ENCODE assay signal across 8 cellular contexts in the genomic region with DNA sequence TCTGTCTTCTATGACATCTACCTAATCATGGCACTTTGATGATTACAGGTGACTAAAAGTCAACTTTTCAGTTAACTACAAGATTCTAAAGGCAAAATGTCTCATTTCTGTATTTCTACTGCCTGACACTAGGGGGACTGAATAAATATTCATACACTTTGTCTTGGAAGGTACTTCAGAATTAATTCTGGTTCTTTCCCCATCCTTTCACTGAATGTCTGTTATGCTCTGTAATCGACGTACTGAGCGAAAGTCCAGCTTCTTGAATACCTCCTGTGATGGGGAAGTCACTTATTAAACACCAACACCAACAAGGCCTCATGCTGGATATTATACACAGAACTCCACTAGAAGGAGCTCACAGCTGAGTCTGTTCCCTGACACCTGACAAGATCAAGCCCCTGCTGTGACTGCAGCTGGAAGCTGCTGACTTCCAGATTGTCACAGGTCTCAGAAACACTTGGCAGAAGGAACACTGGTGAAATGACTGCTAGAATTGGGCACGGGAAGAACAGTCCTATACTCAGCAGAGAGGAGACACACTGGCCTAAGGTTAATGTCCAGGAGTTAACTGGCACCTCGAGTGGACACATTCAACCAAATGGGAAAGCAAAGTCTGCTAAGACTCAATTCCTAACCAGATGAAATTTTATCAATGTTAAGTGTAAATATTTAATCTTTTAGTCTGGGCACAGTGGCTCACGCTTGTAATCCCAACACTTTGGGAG. TPM values are rescaled to one million over a fixed set of nuclear protein-coding genes. Genes with fewer than 3 reads are reported as not detected.
A peak's percentile ranks its signal among the peaks of the same experiment; 100 is the strongest.
DNase-seq lines count a peak whose midpoint lies in the region; ATAC-seq, FAIRE-seq and TF ChIP-seq lines count a peak whose summit lies in the region.

No MANE protein-coding gene starts in this region.

- FAIRE-seq in RCC 7860 (lab: Jason Lieb, UNC) = no peak

- H3K9me3 ChIP-seq in cardiac muscle cell (ENCODE audit: low read depth) = no peaks in the 10 kb centered on the region

- peak; percentile 44 for TF ChIP-seq CTCF in 22Rv1 (IDR thresholded peaks at IDR 0.05)
- TF ChIP-seq CTCF in GM12872 (IDR thresholded peaks at IDR 0.05; ENCODE audit: insufficient read depth, low read depth, low read length) = peak; percentile 41; the same call in 2 of the 3 replicates
- peak; percentile 52 for TF ChIP-seq CTCF in cardiac muscle cell (IDR thresholded peaks at IDR 0.05; ENCODE audit: low read depth, low read length)

- H3K27ac ChIP-seq in 22Rv1 = peak overlapping the region; percentile 7
- H3K27ac ChIP-seq in cardiac muscle cell = peak overlapping the region; percentile 88

- peak in 1 of 2 donors; percentile 55 for DNase-seq in cardiac muscle cell (ENCODE audit: low read depth in 1 of 2, low spot score in 1 of 2)
- DNase-seq in RCC 7860 (ENCODE audit: low spot score) = no peak
- DNase-seq in NCI-H187 treated with DMSO at 0.1 percent for 48 hours (lab: John Stamatoyannopoulos, UW) = no peak
- no peak for DNase-seq in A172 (ENCODE audit: low spot score)

- no peak overlapping the region for H3K4me3 ChIP-seq in cardiac muscle cell

- H3K27me3 ChIP-seq in cardiac muscle cell = no peaks in the 10 kb centered on the region

- ATAC-seq in SK-N-SH treated with all-trans-retinoic acid at 6 μM for 48 hours (peak; percentile 58; the same call in 2 of the 3 replicates), HG03108 (IDR thresholded peaks at IDR 0.05; ENCODE audit: unreplicated experiment) (no peak)

- peaks cover 4% of the 10 kb centered on the region for H3K36me3 ChIP-seq in cardiac muscle cell

- H3K4me1 ChIP-seq in cardiac muscle cell (ENCODE audit: low read depth) = peaks cover 8% of the 10 kb centered on the region

TF ChIP-seq in SK-N-SH treated with all-trans-retinoic acid at 6 μM for 48 hours, 23 proteins besides CTCF, POLR2A, EP300 and RAD21:
- TF ChIP-seq, protein P1, sequence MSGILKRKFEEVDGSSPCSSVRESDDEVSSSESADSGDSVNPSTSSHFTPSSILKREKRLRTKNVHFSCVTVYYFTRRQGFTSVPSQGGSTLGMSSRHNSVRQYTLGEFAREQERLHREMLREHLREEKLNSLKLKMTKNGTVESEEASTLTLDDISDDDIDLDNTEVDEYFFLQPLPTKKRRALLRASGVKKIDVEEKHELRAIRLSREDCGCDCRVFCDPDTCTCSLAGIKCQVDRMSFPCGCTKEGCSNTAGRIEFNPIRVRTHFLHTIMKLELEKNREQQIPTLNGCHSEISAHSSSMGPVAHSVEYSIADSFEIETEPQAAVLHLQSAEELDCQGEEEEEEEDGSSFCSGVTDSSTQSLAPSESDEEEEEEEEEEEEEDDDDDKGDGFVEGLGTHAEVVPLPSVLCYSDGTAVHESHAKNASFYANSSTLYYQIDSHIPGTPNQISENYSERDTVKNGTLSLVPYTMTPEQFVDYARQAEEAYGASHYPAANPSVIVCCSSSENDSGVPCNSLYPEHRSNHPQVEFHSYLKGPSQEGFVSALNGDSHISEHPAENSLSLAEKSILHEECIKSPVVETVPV (CRISPR knock-in tag; IDR thresholded peaks at IDR 0.05) = no peak
- no peak for TF ChIP-seq ISL1 (CRISPR knock-in tag; IDR thresholded peaks at IDR 0.05)
- TF ChIP-seq, protein P2, sequence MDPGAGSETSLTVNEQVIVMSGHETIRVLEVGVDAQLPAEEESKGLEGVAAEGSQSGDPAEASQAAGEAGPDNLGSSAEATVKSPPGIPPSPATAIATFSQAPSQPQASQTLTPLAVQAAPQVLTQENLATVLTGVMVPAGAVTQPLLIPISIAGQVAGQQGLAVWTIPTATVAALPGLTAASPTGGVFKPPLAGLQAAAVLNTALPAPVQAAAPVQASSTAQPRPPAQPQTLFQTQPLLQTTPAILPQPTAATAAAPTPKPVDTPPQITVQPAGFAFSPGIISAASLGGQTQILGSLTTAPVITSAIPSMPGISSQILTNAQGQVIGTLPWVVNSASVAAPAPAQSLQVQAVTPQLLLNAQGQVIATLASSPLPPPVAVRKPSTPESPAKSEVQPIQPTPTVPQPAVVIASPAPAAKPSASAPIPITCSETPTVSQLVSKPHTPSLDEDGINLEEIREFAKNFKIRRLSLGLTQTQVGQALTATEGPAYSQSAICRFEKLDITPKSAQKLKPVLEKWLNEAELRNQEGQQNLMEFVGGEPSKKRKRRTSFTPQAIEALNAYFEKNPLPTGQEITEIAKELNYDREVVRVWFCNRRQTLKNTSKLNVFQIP (CRISPR knock-in tag; IDR thresholded peaks at IDR 0.05; ENCODE audit: borderline replicate concordance, low read depth) = no peak
- no peak for TF ChIP-seq ZC3H10 (CRISPR knock-in tag; IDR thresholded peaks at IDR 0.05)
- TF ChIP-seq BACH2 (CRISPR knock-in tag; IDR thresholded peaks at IDR 0.05; ENCODE audit: borderline replicate concordance) = no peak
- no peak for TF ChIP-seq ZNF70 (CRISPR knock-in tag; IDR thresholded peaks at IDR 0.05)
- TF ChIP-seq OSR1 (CRISPR knock-in tag; IDR thresholded peaks at IDR 0.05) = no peak
- TF ChIP-seq RARB (CRISPR knock-in tag; IDR thresholded peaks at IDR 0.05) = no peak
- TF ChIP-seq SNAI2 (CRISPR knock-in tag; IDR thresholded peaks at IDR 0.05) = no peak
- TF ChIP-seq, protein P3, sequence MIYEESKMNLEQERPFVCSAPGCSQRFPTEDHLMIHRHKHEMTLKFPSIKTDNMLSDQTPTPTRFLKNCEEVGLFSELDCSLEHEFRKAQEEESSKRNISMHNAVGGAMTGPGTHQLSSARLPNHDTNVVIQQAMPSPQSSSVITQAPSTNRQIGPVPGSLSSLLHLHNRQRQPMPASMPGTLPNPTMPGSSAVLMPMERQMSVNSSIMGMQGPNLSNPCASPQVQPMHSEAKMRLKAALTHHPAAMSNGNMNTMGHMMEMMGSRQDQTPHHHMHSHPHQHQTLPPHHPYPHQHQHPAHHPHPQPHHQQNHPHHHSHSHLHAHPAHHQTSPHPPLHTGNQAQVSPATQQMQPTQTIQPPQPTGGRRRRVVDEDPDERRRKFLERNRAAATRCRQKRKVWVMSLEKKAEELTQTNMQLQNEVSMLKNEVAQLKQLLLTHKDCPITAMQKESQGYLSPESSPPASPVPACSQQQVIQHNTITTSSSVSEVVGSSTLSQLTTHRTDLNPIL (CRISPR knock-in tag; IDR thresholded peaks at IDR 0.05; ENCODE audit: low read depth) = no peak
TF ChIP-seq in SK-N-SH treated with all-trans-retinoic acid at 6 μM for 48 hours: peak in this region for 0.

RNA-seq across cellular contexts. Expression of a gene that starts 31.9 kb away (rescaled TPM):
- 41.3 and 61.1 TPM in 2 replicates for total RNA-seq in cardiac muscle cell
- 138 and 153 TPM in 2 replicates for polyA plus RNA-seq in cardiac muscle cell
- total RNA-seq in A172 (2014; rRNA removed; shearing (Covaris generic)) = 197 and 288 TPM in 2 replicates

RNA-seq across cellular contexts. Expression of a gene that starts 32.2 kb away (rescaled TPM):
- 9.1 and 16.3 TPM in 2 replicates for total RNA-seq in cardiac muscle cell
- polyA plus RNA-seq in cardiac muscle cell = 22.1 and 28.7 TPM in 2 replicates
- total RNA-seq in A172 (2014; rRNA removed; shearing (Covaris generic)) = 123 and 128 TPM in 2 replicates
